Comparison of ENCODE assay signal across 28 cellular contexts in genomic region chr12:23952071-23952470, GRCh38. TPM values are rescaled to one million over a fixed set of nuclear protein-coding genes. Genes with fewer than 3 reads are reported as not detected.
"Had no signal": no experiment of that assay in that cellular context is flagged by ENCODE, and none has a peak within 500 bp of the region (broad histone marks: within the 10 kb centered on the region; RNA-seq: fewer than 3 reads in every experiment).

No MANE protein-coding gene starts in this region.

- H3K4me1 Mint-ChIP-seq: activated CD4-positive, alpha-beta T cell treated with anti-CD3 and anti-CD28 coated beads, Interleukin-2, amount 10 ng/mL, durations not matched to agents 24 days and 14 days; activated CD8-positive, alpha-beta memory T cell treated with anti-CD3 and anti-CD28 coated beads, Interleukin-2, amount 10 ng/mL, durations not matched to agents 7 days and 5 days; activated naive CD8-positive, alpha-beta T cell treated with anti-CD3 and anti-CD28 coated beads, Interleukin-2, amount 50 U/mL, for 24 hours; central memory CD8-positive, alpha-beta T cell; T-cell had no signal

- H3K27ac Mint-ChIP-seq: activated B cell treated with CpG ODN at 0.5 μM for 24 hours; activated CD4-positive, alpha-beta T cell treated with anti-CD3 and anti-CD28 coated beads, Interleukin-2, amount 10 ng/mL, durations not matched to agents 24 days and 14 days; activated CD8-positive, alpha-beta memory T cell treated with anti-CD3 and anti-CD28 coated beads, Interleukin-2, amount 10 ng/mL, durations not matched to agents 7 days and 5 days; activated naive CD4-positive, alpha-beta T cell treated with anti-CD3 and anti-CD28 coated beads, Interleukin-2, amount 50 U/mL, for 72 hours; activated naive CD8-positive, alpha-beta T cell treated with anti-CD3 and anti-CD28 coated beads, Interleukin-2, amount 50 U/mL, for 24 hours; activated T-cell treated with anti-CD3 and anti-CD28 coated beads, Interleukin-2, amount 50 U/mL, for 24 hours; activated T-helper 1 cell treated with anti-CD3 and anti-CD28 coated beads, Interleukin-12 subunit alpha, Interleukin-12 subunit beta, Interleukin-2, Interleukin-4 antibody, amounts not matched to agents 30 ng/mL and 10 ng/mL and 1 ng/mL, durations not matched to agents 14 hours and 24 hours and 36 hours; T-cell had no signal

- H3K27me3 ChIP-seq: ascending aorta had no signal

- H3K4me3 Mint-ChIP-seq: activated B cell treated with CpG ODN at 0.5 μM for 24 hours; activated CD4-positive, alpha-beta T cell treated with anti-CD3 and anti-CD28 coated beads, Interleukin-2, amount 10 ng/mL, durations not matched to agents 24 days and 14 days; activated CD8-positive, alpha-beta memory T cell treated with anti-CD3 and anti-CD28 coated beads, Interleukin-2, amount 10 ng/mL, durations not matched to agents 7 days and 5 days; activated naive CD8-positive, alpha-beta T cell treated with anti-CD3 and anti-CD28 coated beads, Interleukin-2, amount 50 U/mL, for 24 hours; activated T-cell treated with anti-CD3 and anti-CD28 coated beads, Interleukin-2, amount 50 U/mL, for 24 hours; activated T-helper 1 cell treated with anti-CD3 and anti-CD28 coated beads, Interleukin-12 subunit alpha, Interleukin-12 subunit beta, Interleukin-2, Interleukin-4 antibody, amounts not matched to agents 30 ng/mL and 10 ng/mL and 1 ng/mL, durations not matched to agents 14 hours and 24 hours and 36 hours; central memory CD8-positive, alpha-beta T cell; T-cell had no signal

- H3K27me3 Mint-ChIP-seq: activated B cell treated with CpG ODN at 0.5 μM for 24 hours; activated CD4-positive, alpha-beta T cell treated with anti-CD3 and anti-CD28 coated beads, Interleukin-2, amount 10 ng/mL, durations not matched to agents 24 days and 14 days; activated CD8-positive, alpha-beta memory T cell treated with anti-CD3 and anti-CD28 coated beads, Interleukin-2, amount 10 ng/mL, durations not matched to agents 7 days and 5 days; activated T-cell treated with anti-CD3 and anti-CD28 coated beads, Interleukin-2, amount 50 U/mL, for 24 hours; central memory CD8-positive, alpha-beta T cell; T-cell had no signal

- ATAC-seq: activated CD8-positive, alpha-beta memory T cell treated with anti-CD3 and anti-CD28 coated beads, Interleukin-2, amount 10 ng/mL, durations not matched to agents 7 days and 5 days; activated naive CD8-positive, alpha-beta T cell treated with anti-CD3 and anti-CD28 coated beads, Interleukin-2, amount 50 U/mL, for 24 hours; T-cell had no signal

- H3K9me3 ChIP-seq: ascending aorta had no signal

- H3K36me3 Mint-ChIP-seq: activated CD8-positive, alpha-beta memory T cell treated with anti-CD3 and anti-CD28 coated beads, Interleukin-2, amount 10 ng/mL, durations not matched to agents 7 days and 5 days; activated naive CD4-positive, alpha-beta T cell treated with anti-CD3 and anti-CD28 coated beads, Interleukin-2, amount 50 U/mL, for 72 hours; brain; T-cell had no signal

- DNase-seq: activated B cell treated with CpG ODN at 0.5 μM for 24 hours; activated CD4-positive, alpha-beta T cell treated with anti-CD3 and anti-CD28 coated beads for 1 hour; activated CD4-positive, alpha-beta T cell treated with anti-CD3 and anti-CD28 coated beads, Interleukin-2, amount 10 ng/mL, durations not matched to agents 24 days and 14 days; activated CD4-positive, alpha-beta T cell treated with anti-CD3 and anti-CD28 coated beads, Interleukin-2, amount 50 U/mL, for 48 hours; activated CD8-positive, alpha-beta memory T cell treated with anti-CD3 and anti-CD28 coated beads, Interleukin-2, amount 10 ng/mL, durations not matched to agents 7 days and 5 days; activated effector memory CD4-positive, alpha-beta T cell treated with anti-CD3 and anti-CD28 coated beads, Interleukin-2, amount 50 U/mL, for 16 hours; activated naive CD4-positive, alpha-beta T cell treated with Interleukin-2 at 50 U/mL for 16 hours; activated naive CD8-positive, alpha-beta T cell treated with anti-CD3 and anti-CD28 coated beads, Interleukin-2, amount 50 U/mL, for 24 hours; activated T-cell treated with anti-CD3 and anti-CD28 coated beads, Interleukin-2, amount 50 U/mL, for 24 hours; amniotic stem cell; Kasumi-1; KBM-7; NCI-H1105 treated with DMSO at 0.1 percent for 48 hours; NCI-H1436 treated with DMSO at 0.1 percent for 48 hours; NCI-H187 treated with DMSO at 0.1 percent for 48 hours; NCI-H2081 treated with DMSO at 0.1 percent for 48 hours; NCI-H226; SIG-M5; T-cell; T-helper 2 cell; T1000 had no signal

- H3K36me3 ChIP-seq: ascending aorta had no signal

- H3K9me3 Mint-ChIP-seq: activated B cell treated with CpG ODN at 0.5 μM for 24 hours; activated CD4-positive, alpha-beta T cell treated with anti-CD3 and anti-CD28 coated beads, Interleukin-2, amount 10 ng/mL, durations not matched to agents 24 days and 14 days; activated naive CD4-positive, alpha-beta T cell treated with anti-CD3 and anti-CD28 coated beads, Interleukin-2, amount 50 U/mL, for 72 hours; activated naive CD8-positive, alpha-beta T cell treated with anti-CD3 and anti-CD28 coated beads, Interleukin-2, amount 50 U/mL, for 24 hours; activated T-cell treated with anti-CD3 and anti-CD28 coated beads, Interleukin-2, amount 50 U/mL, for 24 hours; activated T-helper 1 cell treated with anti-CD3 and anti-CD28 coated beads, Interleukin-12 subunit alpha, Interleukin-12 subunit beta, Interleukin-2, Interleukin-4 antibody, amounts not matched to agents 30 ng/mL and 10 ng/mL and 1 ng/mL, durations not matched to agents 14 hours and 24 hours and 36 hours; central memory CD8-positive, alpha-beta T cell; T-cell had no signal

- H3K4me3 ChIP-seq: ascending aorta, SK-N-MC had no signal

- H3K27ac ChIP-seq: ascending aorta, SK-N-MC had no signal

RNA-seq across cellular contexts. Expression of gene SOX5, which starts 2.6 kb away (rescaled TPM):
- total RNA-seq: NCI-H460 had no signal
